In genomic region chr3:100982710-100983109, GRCh38 we compare ENCODE assay signal across 1 cellular context.
TF ChIP-seq lines count a peak whose summit lies in the region.

No MANE protein-coding gene starts in this region.

TF ChIP-seq in SK-N-SH, 30 proteins besides CTCF, POLR2A, EP300 and RAD21 (continued from another document):
- TF ChIP-seq IRF3 (IDR thresholded peaks at IDR 0.05; ENCODE audit: low read depth, low read length) (no peak), RXRA (IDR thresholded peaks at IDR 0.05; ENCODE audit: borderline replicate concordance, low read depth) (no peak), TAF1 (IDR thresholded peaks at IDR 0.05; ENCODE audit: borderline replicate concordance, low read depth, low read length) (no peak), POLR2AphosphoS5 (IDR thresholded peaks at IDR 0.05; ENCODE audit: low read depth, low read length) (no peak), NRF1 (IDR thresholded peaks at IDR 0.05; ENCODE audit: low read depth, low read length) (no peak), ZBTB33 (IDR thresholded peaks at IDR 0.05; ENCODE audit: borderline replicate concordance, low read depth) (no peak), FOSL2 (IDR thresholded peaks at IDR 0.05; ENCODE audit: borderline replicate concordance, low read depth) (no peak), JUND (IDR thresholded peaks at IDR 0.05) (no peak)
